ENCODE assay signal across 22 cellular contexts in the genomic region with DNA sequence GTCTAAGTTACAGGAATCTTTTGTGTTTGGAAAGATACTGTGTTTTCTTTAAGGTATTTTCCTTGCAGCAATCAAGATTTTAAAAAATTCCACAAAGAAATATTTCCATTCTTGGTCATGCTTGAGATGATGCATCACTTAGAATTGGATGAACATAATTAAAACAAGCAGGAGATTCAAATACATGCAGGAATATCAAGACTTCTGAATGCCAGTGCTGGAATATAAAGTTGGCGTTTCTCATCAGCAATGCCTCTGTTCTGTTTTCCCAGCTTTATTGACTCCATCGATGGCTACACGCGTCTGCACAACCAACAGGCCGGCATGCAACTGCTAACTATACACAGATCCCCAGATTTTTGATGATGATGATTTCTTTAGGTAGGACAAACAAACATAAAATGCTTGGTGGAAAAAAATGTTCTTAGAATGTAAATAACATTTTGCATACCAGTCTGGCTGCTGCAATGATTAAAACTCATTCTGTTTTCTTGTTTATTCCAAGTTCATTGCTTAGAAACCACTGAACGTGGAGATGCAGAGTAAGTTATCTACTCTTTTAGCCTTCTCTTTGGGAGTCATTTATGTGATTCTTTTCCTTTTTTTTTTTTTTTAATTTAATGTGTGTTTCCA.
DNase-seq lines count a peak whose midpoint lies in the region; ATAC-seq and TF ChIP-seq lines count a peak whose summit lies in the region.
"Had no signal": no experiment of that assay in that cellular context is flagged by ENCODE, and none has a peak within 500 bp of the region (broad histone marks: within the 10 kb centered on the region; RNA-seq: fewer than 3 reads in every experiment).

No MANE protein-coding gene starts in this region.

- H3K4me3 Mint-ChIP-seq in type B pancreatic cell, result no peak overlapping the region
- H3K4me3 Mint-ChIP-seq: stimulated activated naive CD8-positive, alpha-beta T cell treated with anti-CD3 and anti-CD28 coated beads, Interleukin-15, amount 100 ng/mL, for 72 hours had no signal

- H3K27me3 Mint-ChIP-seq in type B pancreatic cell, result peaks cover 3% of the 10 kb centered on the region

- H3K4me3 ChIP-seq in fibroblast of the aortic adventitia (ENCODE audit: low read depth, low read length), result no peak overlapping the region
- H3K4me3 ChIP-seq: colonic mucosa, HAP-1, K562, left lung, Peyer's patch, SJCRH30, transverse colon had no signal

- no peaks in the 10 kb centered on the region for H3K36me3 Mint-ChIP-seq in type B pancreatic cell
- H3K36me3 Mint-ChIP-seq: CD4-positive, alpha-beta memory T cell had no signal

- peaks cover 8% of the 10 kb centered on the region for H3K4me1 Mint-ChIP-seq in type B pancreatic cell (ENCODE audit: unreplicated experiment)

- ATAC-seq in HG02970 (IDR thresholded peaks at IDR 0.05; ENCODE audit: low FRiP score, unreplicated experiment) (no peak), GM21723 (IDR thresholded peaks at IDR 0.05; ENCODE audit: unreplicated experiment) (no peak)
- ATAC-seq in stimulated activated naive CD8-positive, alpha-beta T cell treated with anti-CD3 and anti-CD28 coated beads, Interleukin-15, Interleukin-2, amounts not matched to agents 100 U/mL and 50 U/mL, for 24 hours, result no peak
- ATAC-seq: stimulated activated naive CD8-positive, alpha-beta T cell treated with anti-CD3 and anti-CD28 coated beads, Interleukin-15, amount 100 ng/mL, for 72 hours had no signal

- TF ChIP-seq CTCF in fibroblast of the aortic adventitia (IDR thresholded peaks at IDR 0.05; ENCODE audit: insufficient read depth, low read length) (no peak), type B pancreatic cell (conservative IDR thresholded peaks at IDR 0.05) (no peak)

- H3K9me3 Mint-ChIP-seq in type B pancreatic cell, result peaks cover 10% of the 10 kb centered on the region

- peak; percentile 34 for DNase-seq in ELR (ENCODE audit: low read depth)
- DNase-seq in amniotic stem cell (lab: John Stamatoyannopoulos, UW), result peak; percentile 22
- DNase-seq in fibroblast of the aortic adventitia (ENCODE audit: low read depth), result peak; percentile 39
- no peak for DNase-seq in type B pancreatic cell (ENCODE audit: extremely low spot score, unreplicated experiment)
- DNase-seq in stimulated activated naive CD8-positive, alpha-beta T cell treated with anti-CD3 and anti-CD28 coated beads, Interleukin-15, Interleukin-2, amounts not matched to agents 100 U/mL and 50 U/mL, for 24 hours, result no peak
- DNase-seq: activated CD4-positive, alpha-beta T cell treated with anti-CD3 and anti-CD28 coated beads, Interleukin-2, amount 50 U/mL, for 48 hours; activated naive CD4-positive, alpha-beta T cell treated with Interleukin-2 at 50 U/mL for 16 hours; CD4-positive, alpha-beta memory T cell; colonic mucosa; left lung; mesendoderm; NCI-H1105; NCI-H187 treated with DMSO at 0.1 percent for 48 hours; NCI-H526; Peyer's patch; SJCRH30; stimulated activated naive CD8-positive, alpha-beta T cell treated with anti-CD3 and anti-CD28 coated beads, Interleukin-15, amount 100 ng/mL, for 72 hours; transverse colon had no signal

- H3K27ac Mint-ChIP-seq in type B pancreatic cell, result peak overlapping the region; percentile 10
- H3K27ac Mint-ChIP-seq: CD4-positive, alpha-beta memory T cell; stimulated activated naive CD8-positive, alpha-beta T cell treated with anti-CD3 and anti-CD28 coated beads, Interleukin-15, amount 100 ng/mL, for 72 hours had no signal

Comparison
In these comparisons a context has a peak if more than half of its experiments do, and no peak if none do; other contexts are left out.
1. DNase-seq: peak in ELR (single experiment), amniotic stem cell (single experiment) and fibroblast of the aortic adventitia (single experiment); none in type B pancreatic cell (single experiment) and stimulated activated naive CD8-positive, alpha-beta T cell treated with anti-CD3 and anti-CD28 coated beads, Interleukin-15, Interleukin-2, amounts not matched to agents 100 U/mL and 50 U/mL, for 24 hours (single experiment).